8 cellular contexts compared by ENCODE assay signal in the genomic region with DNA sequence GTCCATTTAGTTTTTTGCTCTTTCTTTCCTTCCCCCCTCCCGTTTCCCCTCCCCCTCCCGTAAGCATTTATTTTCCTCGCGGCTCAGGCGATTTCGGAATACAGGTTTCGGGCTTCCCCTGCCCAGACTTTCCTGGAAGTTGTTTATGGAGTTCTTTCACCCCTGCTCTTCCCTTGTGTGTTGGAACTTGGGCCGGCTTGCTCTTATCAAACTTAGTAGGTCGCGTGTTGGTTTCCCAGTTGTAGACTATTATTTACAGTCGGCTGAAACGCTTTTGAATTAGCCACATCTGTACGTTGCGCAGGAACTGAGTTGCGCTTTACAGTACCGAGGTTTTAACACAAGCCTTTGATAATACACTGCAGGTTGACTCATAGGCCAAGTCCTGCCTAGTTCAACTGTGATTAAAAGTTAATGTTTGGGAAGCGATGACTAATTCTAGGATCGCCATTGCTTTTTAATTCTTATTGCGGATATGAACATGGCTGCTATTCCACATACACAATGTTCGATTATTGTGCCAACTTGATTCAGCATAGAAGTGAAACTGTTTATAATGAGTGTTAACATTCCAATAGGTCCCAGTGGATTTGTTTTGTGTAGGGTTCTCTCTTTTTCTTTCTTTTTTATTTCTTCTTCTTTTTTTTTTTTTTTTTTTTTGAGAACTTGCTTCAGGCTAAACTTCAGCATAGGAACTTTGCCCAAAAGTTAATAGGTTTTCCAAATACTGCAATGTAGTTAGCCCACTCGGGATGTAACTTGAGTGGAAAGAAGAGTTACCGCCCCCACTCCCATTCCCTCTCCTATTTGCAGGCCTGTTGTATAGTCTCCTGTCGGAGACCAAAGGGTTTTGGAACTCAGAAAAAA. TPM values are rescaled to one million over a fixed set of nuclear protein-coding genes. Genes with fewer than 3 reads are reported as not detected.
A peak's percentile ranks its signal among the peaks of the same experiment; 100 is the strongest.
DNase-seq lines count a peak whose midpoint lies in the region; ATAC-seq and TF ChIP-seq lines count a peak whose summit lies in the region.

No MANE protein-coding gene starts in this region.

- H3K4me3 ChIP-seq in duodenal mucosa (ENCODE audit: low read depth in 1 of 2, low read length in 2 of 2) = peak overlapping the region; percentile 80 to 85
- peak overlapping the region; percentile 82 for H3K4me3 ChIP-seq in lower lobe of right lung
- peak overlapping the region; percentile 73 to 96 (median 95) for H3K4me3 ChIP-seq in thyroid gland (replicated peaks in 1 of 3)

- intact Hi-C loops in lower lobe of right lung (cut with DNase I) (no loop called here), thyroid gland (cut with DNase I) (no loop called here), head of caudate nucleus (cut with DNase I) (no loop called here)

- H3K36me3 ChIP-seq in duodenal mucosa (ENCODE audit: control insufficient read depth in 1 of 2, insufficient read depth in 2 of 2, low read length in 2 of 2) (no peaks in the 10 kb centered on the region), lower lobe of right lung (peaks cover 16% of the 10 kb centered on the region), thyroid gland (no peaks in the 10 kb centered on the region)

- no peaks in the 10 kb centered on the region for H3K9me3 ChIP-seq in duodenal mucosa (ENCODE audit: control insufficient read depth in 1 of 2, low read length in 2 of 2)
- no peaks in the 10 kb centered on the region for H3K9me3 ChIP-seq in lower lobe of right lung
- no peaks in the 10 kb centered on the region for H3K9me3 ChIP-seq in thyroid gland

- H3K9ac ChIP-seq in duodenal mucosa (ENCODE audit: low read depth in 1 of 2, low read length in 2 of 2) = peak overlapping the region; percentile 54 to 90

- ATAC-seq in lower lobe of right lung = peak; percentile 27 to 71

- TF ChIP-seq CTCF in lower lobe of right lung (IDR thresholded peaks at IDR 0.05) (no peak), thyroid gland (IDR thresholded peaks at IDR 0.05) (no peak)

- H3K27ac ChIP-seq in duodenal mucosa (ENCODE audit: low read depth, low read length) = peak overlapping the region; percentile 93
- peak overlapping the region; percentile 96 for H3K27ac ChIP-seq in lower lobe of right lung
- H3K27ac ChIP-seq in thyroid gland = peak overlapping the region; percentile 97 to 100 (median 99)

- peaks cover 13 to 16% of the 10 kb centered on the region in 2 donors for H3K4me1 ChIP-seq in duodenal mucosa (ENCODE audit: control insufficient read depth in 1 of 2, insufficient read depth in 2 of 2, low read length in 2 of 2)
- H3K4me1 ChIP-seq in lower lobe of right lung = peaks cover 46% of the 10 kb centered on the region
- peaks cover 34 to 43% of the 10 kb centered on the region in 2 donors for H3K4me1 ChIP-seq in thyroid gland

- DNase-seq in H4 (ENCODE audit: low spot score) (peak; percentile 78), SW 1271 (lab: John Stamatoyannopoulos, UW) (peak; percentile 96 to 97), lower lobe of right lung (no peak), thyroid gland (no peak), GM19238 (ENCODE audit: insufficient read length, low spot score) (no peak), NCI-H2107 (lab: John Stamatoyannopoulos, UW) (no peak), head of caudate nucleus (no peak)

- H3K27me3 ChIP-seq in duodenal mucosa (ENCODE audit: control insufficient read depth in 1 of 2, insufficient read depth in 2 of 2, low read length in 2 of 2) (no peaks in the 10 kb centered on the region), lower lobe of right lung (ENCODE audit: low read depth) (no peaks in the 10 kb centered on the region), thyroid gland (no peaks in the 10 kb centered on the region)

- no peak for TF ChIP-seq POLR2A in thyroid gland (IDR thresholded peaks at IDR 0.05)

- WGBS in thyroid gland, 2 donors = 2 to 3% methylated on average over 23 of the region's 23 CpGs

RNA-seq across cellular contexts. Expression of gene YAP1, which starts 1.8 kb away (rescaled TPM):
- total RNA-seq in H4 (2014; rRNA removed; shearing (Covaris generic)) = 32.0 and 41.1 TPM in 2 replicates
- total RNA-seq in lower lobe of right lung = 105 TPM
- total RNA-seq in thyroid gland = 100 to 1,000 TPM; 162 to 202 (median 176) TPM

Comparison
In these comparisons a context has a peak if more than half of its experiments do, and no peak if none do; other contexts are left out.
1. DNase-seq: peak in H4 (single experiment) and SW 1271 (2 of 2); none in lower lobe of right lung (single experiment), thyroid gland (0 of 2), GM19238 (single experiment), NCI-H2107 (single experiment) and head of caudate nucleus (0 of 42).
2. Peak in every context shown above with its lines, with median percentiles within 50 percentile points of each other: H3K27ac ChIP-seq and H3K4me3 ChIP-seq.